In the genomic region with DNA sequence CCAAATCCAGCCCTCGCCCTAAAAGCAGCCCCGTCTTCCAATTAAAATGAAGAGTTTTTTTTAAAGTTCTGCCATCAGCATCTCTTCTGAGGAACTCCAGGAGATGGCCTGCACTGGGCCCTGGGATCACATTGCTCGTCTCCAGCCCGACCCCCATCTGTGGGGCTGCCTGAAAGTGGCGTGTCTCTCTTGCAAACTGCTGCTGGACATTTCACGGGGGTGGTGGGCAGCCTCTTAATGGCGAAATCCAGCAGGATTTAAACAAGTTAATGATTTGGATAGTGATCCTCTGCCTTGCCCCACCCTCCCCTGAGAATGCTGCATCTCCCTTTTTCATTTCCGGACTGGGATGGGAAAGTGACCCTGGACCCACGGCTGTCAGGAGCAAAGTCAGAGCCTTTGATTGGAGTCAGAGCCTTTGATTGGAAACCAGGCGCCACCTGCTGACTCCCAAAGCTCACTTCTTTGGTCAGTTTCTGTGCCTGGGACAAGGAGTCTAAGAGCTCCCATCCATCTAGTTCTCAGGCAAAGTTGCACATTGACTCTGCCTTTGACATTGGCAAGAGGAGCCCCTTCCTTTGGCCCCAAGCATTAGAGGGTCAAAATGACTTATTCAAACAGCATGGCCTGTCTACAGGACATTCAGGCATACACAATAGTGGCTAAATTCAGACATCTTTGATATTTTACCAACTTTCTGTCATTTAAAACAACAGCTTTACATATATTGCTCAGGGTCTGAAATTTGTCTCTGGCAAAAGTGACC, we compare ENCODE assay signal across 10 cellular contexts.
DNase-seq lines count a peak whose midpoint lies in the region; ATAC-seq and TF ChIP-seq lines count a peak whose summit lies in the region.
"Had no signal": no experiment of that assay in that cellular context is flagged by ENCODE, and none has a peak within 500 bp of the region (broad histone marks: within the 10 kb centered on the region; RNA-seq: fewer than 3 reads in every experiment).

No MANE protein-coding gene starts in this region.

- no peaks in the 10 kb centered on the region for H3K27me3 ChIP-seq in WERI-Rb-1 (ENCODE audit: insufficient read depth, low read depth, severe bottlenecking)

- peaks cover 7% of the 10 kb centered on the region for H3K27me3 Mint-ChIP-seq in activated naive CD4-positive, alpha-beta T cell treated with anti-CD3 and anti-CD28 coated beads for 36 hours (ENCODE audit: low read depth)
- H3K27me3 Mint-ChIP-seq: dendritic cell treated with granulocyte-macrophage colony-stimulating factor and Interleukin-4, amounts not matched to agents 40 ng/mL and 50 ng/mL, for 4 days had no signal

- CTCF ChIA-PET in activated naive CD4-positive, alpha-beta T cell treated with anti-CD3 and anti-CD28 coated beads for 36 hours (lab: Charles Lee), result interaction anchor here (0.6 to 1.9 kb wide), 5 partner anchors 10 to 562 kb away, joined by 3 to 11 read pairs (median 3); no protein-coding TSS in a partner anchor

- no peak overlapping the region for H3K4me3 Mint-ChIP-seq in activated naive CD4-positive, alpha-beta T cell treated with anti-CD3 and anti-CD28 coated beads for 36 hours
- H3K4me3 Mint-ChIP-seq: dendritic cell treated with granulocyte-macrophage colony-stimulating factor and Interleukin-4, amounts not matched to agents 40 ng/mL and 50 ng/mL, for 4 days; stimulated activated naive CD8-positive, alpha-beta T cell treated with anti-CD3 and anti-CD28 coated beads, Interleukin-15, Interleukin-2, amounts not matched to agents 100 ng/mL and 50 ng/mL, for 24 hours had no signal

- no peak overlapping the region for H3K27ac ChIP-seq in WERI-Rb-1

- H3K4me3 ChIP-seq in WERI-Rb-1 (ENCODE audit: low read depth, low read length), result no peak overlapping the region

- peak; percentile 88 for TF ChIP-seq CTCF in WERI-Rb-1 (IDR thresholded peaks at IDR 0.05; ENCODE audit: low read depth, low read length)

- peak; percentile 49 for DNase-seq in activated naive CD4-positive, alpha-beta T cell treated with anti-CD3 and anti-CD28 coated beads for 36 hours
- DNase-seq in activated naive CD4-positive, alpha-beta T cell (lab: John Stamatoyannopoulos, UW), result no peak
- DNase-seq in NCI-H1417 (lab: John Stamatoyannopoulos, UW), result peak; percentile 39 to 86 (median 62)
- DNase-seq in WERI-Rb-1, result peak; percentile 79
- peak; percentile 31 to 90 (median 74) for DNase-seq in head of caudate nucleus
- DNase-seq in pulmonary artery endothelial cell (ENCODE audit: low read depth, low spot score), result peak; percentile 15
- DNase-seq in activated effector memory CD4-positive, alpha-beta T cell treated with anti-CD3 and anti-CD28 coated beads, Interleukin-2, amount 50 U/mL, for 16 hours, result no peak

- no peaks in the 10 kb centered on the region for H3K36me3 ChIP-seq in WERI-Rb-1

- intact Hi-C loops in activated naive CD4-positive, alpha-beta T cell treated with anti-CD3 and anti-CD28 coated beads for 36 hours (cut with micrococcal nuclease), result loop anchor here (1.0 to 5.0 kb wide), 2 partner anchors 225 to 557 kb away; no protein-coding TSS in a partner anchor
- intact Hi-C loops in head of caudate nucleus (cut with DNase I), result loop anchor here (10.0 kb wide), 1 partner anchor 222 kb away; no protein-coding TSS in a partner anchor

- no peaks in the 10 kb centered on the region for H3K9me3 ChIP-seq in WERI-Rb-1 (ENCODE audit: severe bottlenecking)

- H3K9me3 Mint-ChIP-seq in activated naive CD4-positive, alpha-beta T cell treated with anti-CD3 and anti-CD28 coated beads for 36 hours, result no peaks in the 10 kb centered on the region
- H3K9me3 Mint-ChIP-seq: dendritic cell treated with granulocyte-macrophage colony-stimulating factor and Interleukin-4, amounts not matched to agents 40 ng/mL and 50 ng/mL, for 4 days; stimulated activated naive CD8-positive, alpha-beta T cell treated with anti-CD3 and anti-CD28 coated beads, Interleukin-15, Interleukin-2, amounts not matched to agents 100 ng/mL and 50 ng/mL, for 24 hours had no signal

- H3K36me3 Mint-ChIP-seq in activated naive CD4-positive, alpha-beta T cell treated with anti-CD3 and anti-CD28 coated beads for 36 hours (ENCODE audit: low read depth), result no peaks in the 10 kb centered on the region

- ATAC-seq in GM18502 (IDR thresholded peaks at IDR 0.05; ENCODE audit: poor library complexity, unreplicated experiment), result no peak

- no peaks in the 10 kb centered on the region for H3K4me1 Mint-ChIP-seq in activated naive CD4-positive, alpha-beta T cell treated with anti-CD3 and anti-CD28 coated beads for 36 hours (ENCODE audit: low read depth)

- H3K27ac Mint-ChIP-seq in activated naive CD4-positive, alpha-beta T cell treated with anti-CD3 and anti-CD28 coated beads for 36 hours, result no peak overlapping the region
- H3K27ac Mint-ChIP-seq: dendritic cell treated with granulocyte-macrophage colony-stimulating factor and Interleukin-4, amounts not matched to agents 40 ng/mL and 50 ng/mL, for 4 days; stimulated activated naive CD8-positive, alpha-beta T cell treated with anti-CD3 and anti-CD28 coated beads, Interleukin-15, Interleukin-2, amounts not matched to agents 100 ng/mL and 50 ng/mL, for 24 hours had no signal

Comparison
In these comparisons a context has a peak if more than half of its experiments do, and no peak if none do; other contexts are left out.
1. DNase-seq: peak in activated naive CD4-positive, alpha-beta T cell treated with anti-CD3 and anti-CD28 coated beads for 36 hours (single experiment), NCI-H1417 (3 of 3), WERI-Rb-1 (single experiment), head of caudate nucleus (42 of 42) and pulmonary artery endothelial cell (single experiment); none in activated naive CD4-positive, alpha-beta T cell (0 of 4) and activated effector memory CD4-positive, alpha-beta T cell treated with anti-CD3 and anti-CD28 coated beads, Interleukin-2, amount 50 U/mL, for 16 hours (single experiment).